In the genomic region with DNA sequence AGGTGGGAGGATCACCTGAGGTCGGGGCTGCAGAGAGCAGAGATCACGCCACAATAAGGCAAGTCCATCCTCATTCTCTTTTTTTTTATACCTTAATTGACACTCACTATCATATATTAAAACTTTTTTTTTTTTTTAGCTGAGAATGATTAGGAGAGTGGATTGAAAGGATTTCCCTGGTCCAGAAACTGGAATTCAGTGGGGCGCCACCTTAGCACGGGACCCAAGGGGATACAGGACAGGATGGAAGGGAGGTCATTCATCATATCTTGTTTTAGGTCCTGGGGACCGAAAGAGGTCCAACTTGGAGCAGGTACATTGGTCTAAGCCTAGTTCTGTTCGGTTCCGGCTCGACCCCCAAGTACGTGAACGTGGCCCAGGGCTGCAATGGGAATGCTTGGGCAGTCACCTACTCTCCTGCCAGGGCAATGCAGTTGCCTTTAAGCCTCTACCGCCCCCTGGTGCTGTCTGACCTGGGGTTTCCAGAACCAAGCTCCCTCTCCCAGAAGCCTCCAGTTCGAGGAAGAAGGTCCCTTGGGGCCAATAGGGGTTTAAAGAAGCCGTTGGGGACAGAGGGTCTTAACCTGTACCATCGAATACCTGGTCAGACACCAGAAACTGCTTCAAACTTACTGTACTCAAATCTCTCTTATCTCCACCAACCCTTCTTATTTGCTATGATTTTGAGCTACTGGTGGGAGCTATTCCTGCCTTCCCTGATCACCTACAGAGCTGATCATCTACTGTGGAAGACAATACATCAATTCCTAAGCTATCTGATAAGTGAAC, we compare ENCODE assay signal across 1 cellular context.
TF ChIP-seq lines count a peak whose summit lies in the region.

No MANE protein-coding gene starts in this region.

TF ChIP-seq in HepG2, 621 proteins besides CTCF, POLR2A, EP300 and RAD21 (continued from another document and continues in another):
- TF ChIP-seq SNAPC4 (CRISPR knock-in tag; IDR thresholded peaks at IDR 0.05) (no peak), ZEB1 (IDR thresholded peaks at IDR 0.05; ENCODE audit: insufficient replicate concordance, low read depth) (no peak), CHD2 (IDR thresholded peaks at IDR 0.05; ENCODE audit: low read depth, low read length) (no peak), ZNF598 (CRISPR knock-in tag; IDR thresholded peaks at IDR 0.05; ENCODE audit: borderline replicate concordance) (peak; percentile 81; the same call in 1 of the 2 replicates), ZBTB8A (CRISPR knock-in tag; IDR thresholded peaks at IDR 0.05; ENCODE audit: borderline replicate concordance, low read depth) (no peak), ZSCAN20 (CRISPR knock-in tag; IDR thresholded peaks at IDR 0.05; ENCODE audit: borderline replicate concordance) (no peak), ZNF512 (CRISPR knock-in tag; IDR thresholded peaks at IDR 0.05) (no peak), ZNF280D (CRISPR knock-in tag; IDR thresholded peaks at IDR 0.05) (no peak), ZNF260 (CRISPR knock-in tag; IDR thresholded peaks at IDR 0.05; ENCODE audit: borderline replicate concordance, low read depth) (no peak), MEIS2 (CRISPR knock-in tag; IDR thresholded peaks at IDR 0.05) (no peak), ELK4 (CRISPR knock-in tag; IDR thresholded peaks at IDR 0.05; ENCODE audit: borderline replicate concordance) (no peak), SETDB1 (CRISPR knock-in tag; IDR thresholded peaks at IDR 0.05; ENCODE audit: borderline replicate concordance) (no peak), HHEX (CRISPR knock-in tag; IDR thresholded peaks at IDR 0.05) (no peak), ZMYM4 (CRISPR knock-in tag; IDR thresholded peaks at IDR 0.05) (peak; percentile 64), ZSCAN21 (CRISPR knock-in tag; IDR thresholded peaks at IDR 0.05; ENCODE audit: borderline replicate concordance) (no peak), U2AF2 (IDR thresholded peaks at IDR 0.05; ENCODE audit: low read depth, low read length) (no peak), ZMAT3 (CRISPR knock-in tag; conservative IDR thresholded peaks at IDR 0.05) (no peak), ZNF770 (CRISPR knock-in tag; IDR thresholded peaks at IDR 0.05) (peak; percentile 21; the same call in 1 of the 2 replicates), ATF7 (IDR thresholded peaks at IDR 0.05) (no peak), ATF7 (CRISPR knock-in tag; IDR thresholded peaks at IDR 0.05) (no peak), SOX5 (CRISPR knock-in tag; IDR thresholded peaks at IDR 0.05; ENCODE audit: borderline replicate concordance) (0 out of 2 replicates have a peak, but pooled peaks have one; percentile 16), JUN (CRISPR knock-in tag; IDR thresholded peaks at IDR 0.05) (no peak), ARNTL (CRISPR knock-in tag; IDR thresholded peaks at IDR 0.05) (no peak), ZNF343 (CRISPR knock-in tag; IDR thresholded peaks at IDR 0.05) (no peak), NBN (conservative IDR thresholded peaks at IDR 0.05) (no peak), NR0B2 (CRISPR knock-in tag; IDR thresholded peaks at IDR 0.05) (no peak), MXD4 (CRISPR knock-in tag; IDR thresholded peaks at IDR 0.05) (no peak), BHLHE40 (IDR thresholded peaks at IDR 0.05; ENCODE audit: low read length) (no peak)
- TF ChIP-seq, protein P1, sequence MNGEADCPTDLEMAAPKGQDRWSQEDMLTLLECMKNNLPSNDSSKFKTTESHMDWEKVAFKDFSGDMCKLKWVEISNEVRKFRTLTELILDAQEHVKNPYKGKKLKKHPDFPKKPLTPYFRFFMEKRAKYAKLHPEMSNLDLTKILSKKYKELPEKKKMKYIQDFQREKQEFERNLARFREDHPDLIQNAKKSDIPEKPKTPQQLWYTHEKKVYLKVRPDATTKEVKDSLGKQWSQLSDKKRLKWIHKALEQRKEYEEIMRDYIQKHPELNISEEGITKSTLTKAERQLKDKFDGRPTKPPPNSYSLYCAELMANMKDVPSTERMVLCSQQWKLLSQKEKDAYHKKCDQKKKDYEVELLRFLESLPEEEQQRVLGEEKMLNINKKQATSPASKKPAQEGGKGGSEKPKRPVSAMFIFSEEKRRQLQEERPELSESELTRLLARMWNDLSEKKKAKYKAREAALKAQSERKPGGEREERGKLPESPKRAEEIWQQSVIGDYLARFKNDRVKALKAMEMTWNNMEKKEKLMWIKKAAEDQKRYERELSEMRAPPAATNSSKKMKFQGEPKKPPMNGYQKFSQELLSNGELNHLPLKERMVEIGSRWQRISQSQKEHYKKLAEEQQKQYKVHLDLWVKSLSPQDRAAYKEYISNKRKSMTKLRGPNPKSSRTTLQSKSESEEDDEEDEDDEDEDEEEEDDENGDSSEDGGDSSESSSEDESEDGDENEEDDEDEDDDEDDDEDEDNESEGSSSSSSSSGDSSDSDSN (CRISPR knock-in tag; IDR thresholded peaks at IDR 0.05) = 0 out of 2 replicates have a peak, but pooled peaks have one; percentile 35
- TF ChIP-seq, protein P2, sequence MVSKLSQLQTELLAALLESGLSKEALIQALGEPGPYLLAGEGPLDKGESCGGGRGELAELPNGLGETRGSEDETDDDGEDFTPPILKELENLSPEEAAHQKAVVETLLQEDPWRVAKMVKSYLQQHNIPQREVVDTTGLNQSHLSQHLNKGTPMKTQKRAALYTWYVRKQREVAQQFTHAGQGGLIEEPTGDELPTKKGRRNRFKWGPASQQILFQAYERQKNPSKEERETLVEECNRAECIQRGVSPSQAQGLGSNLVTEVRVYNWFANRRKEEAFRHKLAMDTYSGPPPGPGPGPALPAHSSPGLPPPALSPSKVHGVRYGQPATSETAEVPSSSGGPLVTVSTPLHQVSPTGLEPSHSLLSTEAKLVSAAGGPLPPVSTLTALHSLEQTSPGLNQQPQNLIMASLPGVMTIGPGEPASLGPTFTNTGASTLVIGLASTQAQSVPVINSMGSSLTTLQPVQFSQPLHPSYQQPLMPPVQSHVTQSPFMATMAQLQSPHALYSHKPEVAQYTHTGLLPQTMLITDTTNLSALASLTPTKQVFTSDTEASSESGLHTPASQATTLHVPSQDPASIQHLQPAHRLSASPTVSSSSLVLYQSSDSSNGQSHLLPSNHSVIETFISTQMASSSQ (IDR thresholded peaks at IDR 0.05; ENCODE audit: low read depth) = no peak
- TF ChIP-seq, protein P2 (CRISPR knock-in tag; IDR thresholded peaks at IDR 0.05; ENCODE audit: borderline replicate concordance) = no peak
- TF ChIP-seq, protein P3, sequence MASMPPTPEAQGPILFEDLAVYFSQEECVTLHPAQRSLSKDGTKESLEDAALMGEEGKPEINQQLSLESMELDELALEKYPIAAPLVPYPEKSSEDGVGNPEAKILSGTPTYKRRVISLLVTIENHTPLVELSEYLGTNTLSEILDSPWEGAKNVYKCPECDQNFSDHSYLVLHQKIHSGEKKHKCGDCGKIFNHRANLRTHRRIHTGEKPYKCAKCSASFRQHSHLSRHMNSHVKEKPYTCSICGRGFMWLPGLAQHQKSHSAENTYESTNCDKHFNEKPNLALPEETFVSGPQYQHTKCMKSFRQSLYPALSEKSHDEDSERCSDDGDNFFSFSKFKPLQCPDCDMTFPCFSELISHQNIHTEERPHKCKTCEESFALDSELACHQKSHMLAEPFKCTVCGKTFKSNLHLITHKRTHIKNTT (CRISPR knock-in tag; IDR thresholded peaks at IDR 0.05) = no peak
